In the genomic region with DNA sequence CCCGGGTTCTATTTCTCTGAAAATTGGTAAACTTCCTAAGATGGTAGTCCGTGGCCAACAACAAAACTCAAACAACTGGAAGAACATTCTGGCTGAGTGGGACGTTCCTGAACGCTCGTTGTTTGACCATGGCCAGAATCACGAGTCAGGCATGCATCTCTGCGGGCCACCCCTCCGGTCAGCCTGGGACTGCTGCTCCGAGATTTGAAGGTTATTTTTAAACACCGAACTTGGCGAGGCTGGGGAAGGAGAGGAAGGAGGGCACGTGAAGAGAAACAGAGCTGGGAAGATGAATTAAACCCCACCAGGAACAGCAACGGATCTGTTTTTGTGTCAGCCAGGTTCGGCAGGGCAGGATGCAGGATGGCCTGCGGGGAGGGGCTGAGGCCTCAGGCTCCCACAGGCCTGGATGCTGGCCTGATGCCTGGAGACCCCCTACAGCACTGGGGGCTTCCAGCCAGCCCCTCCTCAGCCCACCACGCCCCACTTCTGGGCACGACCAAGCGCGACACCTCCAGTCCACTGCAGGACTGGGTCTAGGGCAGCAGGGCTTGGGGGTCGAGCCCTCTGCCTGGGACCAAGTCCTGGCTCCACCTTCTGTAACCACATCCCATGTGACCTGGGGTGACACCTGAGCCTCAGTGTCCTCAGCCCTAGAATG, we compare ENCODE assay signal across 24 cellular contexts. TPM values are rescaled to one million over a fixed set of nuclear protein-coding genes. Genes with fewer than 3 reads are reported as not detected.
DNase-seq lines count a peak whose midpoint lies in the region; ATAC-seq and TF ChIP-seq lines count a peak whose summit lies in the region.
"Had no signal": no experiment of that assay in that cellular context is flagged by ENCODE, and none has a peak within 500 bp of the region (broad histone marks: within the 10 kb centered on the region; RNA-seq: fewer than 3 reads in every experiment).

No MANE protein-coding gene starts in this region.

- no TSS peak for BruUV-seq in Calu3 (replicated peaks; lab: Mats Ljungman, UMichigan)

- H3K4me3 ChIP-seq in endodermal cell (ENCODE audit: low read length) (no peak overlapping the region), heart left ventricle (no peak overlapping the region), muscle layer of duodenum (ENCODE audit: low read depth in 1 of 2, low read length in 2 of 2) (no peak overlapping the region), stomach smooth muscle (ENCODE audit: low read length in 2 of 2) (no peak overlapping the region)

- TF ChIP-seq POLR2A in heart left ventricle (IDR thresholded peaks at IDR 0.05) = no peak

- no peaks in the 10 kb centered on the region for H3K9me3 Mint-ChIP-seq in endodermal cell
- H3K9me3 Mint-ChIP-seq in Calu3 (ENCODE audit: low read depth, unreplicated experiment) = no peaks in the 10 kb centered on the region
- H3K9me3 Mint-ChIP-seq: activated CD4-positive, alpha-beta T cell treated with anti-CD3 and anti-CD28 coated beads, Interleukin-2, amount 10 ng/mL, durations not matched to agents 24 days and 14 days; activated naive CD8-positive, alpha-beta T cell treated with anti-CD3 and anti-CD28 coated beads for 36 hours; immature natural killer cell had no signal

- H3K4me1 Mint-ChIP-seq in endodermal cell = no peaks in the 10 kb centered on the region
- peaks cover 8% of the 10 kb centered on the region for H3K4me1 Mint-ChIP-seq in Calu3 (ENCODE audit: low read depth, unreplicated experiment)
- H3K4me1 Mint-ChIP-seq: activated CD4-positive, alpha-beta T cell treated with anti-CD3 and anti-CD28 coated beads, Interleukin-2, amount 10 ng/mL, durations not matched to agents 24 days and 14 days; activated naive CD8-positive, alpha-beta T cell treated with anti-CD3 and anti-CD28 coated beads for 36 hours; immature natural killer cell had no signal

- intact Hi-C loops in heart left ventricle (cut with DNase I) = no loop called here
- intact Hi-C loops in Calu3 (cut with micrococcal nuclease; ENCODE audit: unreplicated experiment) = no loop called here

- H3K36me3 Mint-ChIP-seq in endodermal cell (ENCODE audit: low read depth) = no peaks in the 10 kb centered on the region
- peaks cover 4% of the 10 kb centered on the region for H3K36me3 Mint-ChIP-seq in Calu3 (ENCODE audit: insufficient read depth, unreplicated experiment)
- H3K36me3 Mint-ChIP-seq: activated naive CD8-positive, alpha-beta T cell treated with anti-CD3 and anti-CD28 coated beads for 36 hours; immature natural killer cell had no signal

- H3K27ac ChIP-seq in endodermal cell (ENCODE audit: low read depth, low read length) = no peak overlapping the region
- H3K27ac ChIP-seq in heart left ventricle = peak overlapping the region in 5 of 12 donors; percentile 25 to 87 (median 58)
- H3K27ac ChIP-seq in muscle layer of duodenum (ENCODE audit: low read length) = peak overlapping the region; percentile 69
- H3K27ac ChIP-seq in stomach smooth muscle (ENCODE audit: low read length) = peak overlapping the region; percentile 90
- H3K27ac ChIP-seq: VCaP had no signal

- H3K4me1 ChIP-seq in endodermal cell (ENCODE audit: control insufficient read depth, insufficient read depth, low read length) = no peaks in the 10 kb centered on the region
- peaks cover 0 to 19% (median 12%) of the 10 kb centered on the region in 12 donors for H3K4me1 ChIP-seq in heart left ventricle
- peaks cover 0 to 65% of the 10 kb centered on the region in 2 donors for H3K4me1 ChIP-seq in muscle layer of duodenum (ENCODE audit: control insufficient read depth in 1 of 2, insufficient read depth in 2 of 2, low read length in 2 of 2)
- peaks cover 88% of the 10 kb centered on the region for H3K4me1 ChIP-seq in stomach smooth muscle (ENCODE audit: control insufficient read depth, insufficient read depth, low read length)

- no peaks in the 10 kb centered on the region for H3K9me3 ChIP-seq in endodermal cell (ENCODE audit: control insufficient read depth, low read length)
- H3K9me3 ChIP-seq in heart left ventricle = no peaks in the 10 kb centered on the region
- no peaks in the 10 kb centered on the region for H3K9me3 ChIP-seq in muscle layer of duodenum (ENCODE audit: control insufficient read depth in 1 of 2, low read length in 2 of 2)
- H3K9me3 ChIP-seq in stomach smooth muscle (ENCODE audit: control insufficient read depth in 2 of 2, low read length in 2 of 2) = no peaks in the 10 kb centered on the region
- H3K9me3 ChIP-seq: SK-N-SH had no signal

- no peak for DNase-seq in endodermal cell
- peak in 4 of 5 donors; percentile 29 to 50 (median 38) for DNase-seq in heart left ventricle
- no peak for DNase-seq in NCI-H2029 treated with DMSO at 0.1 percent for 48 hours (lab: John Stamatoyannopoulos, UW)
- no peak for DNase-seq in Calu3
- DNase-seq in activated CD4-positive, alpha-beta T cell treated with anti-CD3 and anti-CD28 coated beads, Interleukin-2, amount 50 U/mL, for 1 hour = no peak
- DNase-seq in cerebellar nuclear complex (lab: John Stamatoyannopoulos, UW) = no peak
- DNase-seq: activated CD4-positive, alpha-beta T cell treated with anti-CD3 and anti-CD28 coated beads, Interleukin-2, amount 10 ng/mL, durations not matched to agents 24 days and 14 days; activated naive CD8-positive, alpha-beta T cell treated with anti-CD3 and anti-CD28 coated beads for 36 hours; C1 segment of cervical spinal cord; effector memory CD4-positive, alpha-beta T cell; EL; H7; immature natural killer cell; KBM-7; NCI-H146; NCI-H2171; NCI-H524; occipital lobe; SK-N-SH; stimulated activated CD8-positive, alpha-beta memory T cell treated with anti-CD3 and anti-CD28 coated beads, Interleukin-4, amount 100 ng/mL, for 48 hours had no signal

- H3K36me3 ChIP-seq in endodermal cell (ENCODE audit: control insufficient read depth, insufficient read depth, low read length) = no peaks in the 10 kb centered on the region
- H3K36me3 ChIP-seq in heart left ventricle = no peaks in the 10 kb centered on the region
- no peaks in the 10 kb centered on the region for H3K36me3 ChIP-seq in muscle layer of duodenum (ENCODE audit: control insufficient read depth in 1 of 2, insufficient read depth in 2 of 2, low read length in 2 of 2)
- H3K36me3 ChIP-seq in stomach smooth muscle (ENCODE audit: control insufficient read depth in 2 of 2, insufficient read depth in 2 of 2, low read length in 2 of 2) = no peaks in the 10 kb centered on the region

- H3K27ac Mint-ChIP-seq in endodermal cell (peak overlapping the region; percentile 23), Calu3 (ENCODE audit: unreplicated experiment) (no peak overlapping the region)
- H3K27ac Mint-ChIP-seq: activated CD4-positive, alpha-beta T cell treated with anti-CD3 and anti-CD28 coated beads, Interleukin-2, amount 10 ng/mL, durations not matched to agents 24 days and 14 days; activated naive CD8-positive, alpha-beta T cell treated with anti-CD3 and anti-CD28 coated beads for 36 hours; immature natural killer cell had no signal

- CTCF ChIA-PET in Calu3 (lab: Charles Lee) = no interaction called here

- H3K9ac ChIP-seq in endodermal cell (ENCODE audit: extremely low read depth, low read length, poor library complexity, severe bottlenecking) (no peak overlapping the region), stomach smooth muscle (ENCODE audit: low read length in 2 of 2) (peak overlapping the region in 1 of 2 donors; percentile 60)
- H3K9ac ChIP-seq: SK-N-SH had no signal

- no peaks in the 10 kb centered on the region for H3K27me3 ChIP-seq in endodermal cell (ENCODE audit: control insufficient read depth, insufficient read depth, low read length, poor library complexity, severe bottlenecking)
- H3K27me3 ChIP-seq in heart left ventricle = no peaks in the 10 kb centered on the region
- H3K27me3 ChIP-seq in muscle layer of duodenum (ENCODE audit: low read depth, low read length) = no peaks in the 10 kb centered on the region
- no peaks in the 10 kb centered on the region for H3K27me3 ChIP-seq in stomach smooth muscle (ENCODE audit: control insufficient read depth in 1 of 2, insufficient read depth in 2 of 2, low read length in 2 of 2)

- no peaks in the 10 kb centered on the region for H3K27me3 Mint-ChIP-seq in endodermal cell (ENCODE audit: insufficient read depth)
- peaks cover 47% of the 10 kb centered on the region for H3K27me3 Mint-ChIP-seq in Calu3 (ENCODE audit: unreplicated experiment)
- H3K27me3 Mint-ChIP-seq: activated CD4-positive, alpha-beta T cell treated with anti-CD3 and anti-CD28 coated beads, Interleukin-2, amount 10 ng/mL, durations not matched to agents 24 days and 14 days; activated naive CD8-positive, alpha-beta T cell treated with anti-CD3 and anti-CD28 coated beads for 36 hours had no signal

- no peak for TF ChIP-seq CTCF in endodermal cell (conservative IDR thresholded peaks at IDR 0.05)
- TF ChIP-seq CTCF in heart left ventricle (IDR thresholded peaks at IDR 0.05) = no peak
- TF ChIP-seq CTCF in Calu3 (IDR thresholded peaks at IDR 0.05; ENCODE audit: unreplicated experiment) = no peak

- WGBS in endodermal cell (ENCODE audit: insufficient coverage in 1 of 2, insufficient read length in 1 of 2), 2 experiments = 82 to 87% methylated on average over 13 to 20 of the region's 20 CpGs
- WGBS in heart left ventricle, 4 donors = 34 to 51% (median 40%) methylated on average over 17 to 20 of the region's 20 CpGs

- H3K4me3 Mint-ChIP-seq in endodermal cell = no peak overlapping the region
- H3K4me3 Mint-ChIP-seq in Calu3 (ENCODE audit: low read depth, unreplicated experiment) = no peak overlapping the region
- H3K4me3 Mint-ChIP-seq: activated CD4-positive, alpha-beta T cell treated with anti-CD3 and anti-CD28 coated beads, Interleukin-2, amount 10 ng/mL, durations not matched to agents 24 days and 14 days; activated naive CD8-positive, alpha-beta T cell treated with anti-CD3 and anti-CD28 coated beads for 36 hours; immature natural killer cell had no signal

- peak; percentile 56 to 80 (median 72) for ATAC-seq in heart left ventricle

RNA-seq across cellular contexts. Expression of gene SHISAL1, which starts 5.1 kb away (rescaled TPM):
- total RNA-seq in endodermal cell = under 1 TPM; 0.42 to 0.95 TPM
- 2.8 TPM for polyA plus RNA-seq in endodermal cell (2013, experiment 1 of 2)
- 3.2 TPM for polyA plus RNA-seq in endodermal cell (2013, experiment 2 of 2)
- total RNA-seq in heart left ventricle = 1 to 10 TPM in 4 of 9 donors, under 1 TPM in 5; 0.32 to 1.5 (median 0.85) TPM
- under 1 TPM; 0.65 to 0.93 TPM for polyA plus RNA-seq in heart left ventricle
- total RNA-seq in Calu3 (2022) = not detected in 2 replicates
- total RNA-seq: activated CD4-positive, alpha-beta T cell treated with anti-CD3 and anti-CD28 coated beads, Interleukin-2, amount 10 ng/mL, durations not matched to agents 24 days and 14 days; activated naive CD8-positive, alpha-beta T cell treated with anti-CD3 and anti-CD28 coated beads for 36 hours; T-helper 2 cell treated with Interferon-gamma antibody and Interleukin-4, amounts not matched to agents 100 ng/mL and 5 ng/mL, for 36 hours had no signal
- polyA plus RNA-seq: immature natural killer cell had no signal

Comparison
In these comparisons a context has a peak if more than half of its experiments do, and no peak if none do; other contexts are left out.
1. DNase-seq: peak in heart left ventricle (4 of 5); none in endodermal cell (single experiment), NCI-H2029 treated with DMSO at 0.1 percent for 48 hours (single experiment), Calu3 (single experiment), activated CD4-positive, alpha-beta T cell treated with anti-CD3 and anti-CD28 coated beads, Interleukin-2, amount 50 U/mL, for 1 hour (single experiment) and cerebellar nuclear complex (0 of 2).